2 cellular contexts compared by ENCODE assay signal in genomic region chr21:46027855-46028493, GRCh38.
TF ChIP-seq lines count a peak whose summit lies in the region.

No MANE protein-coding gene starts in this region.

TF ChIP-seq in liver, 16 proteins besides CTCF, POLR2A, EP300 and RAD21 (continued from another document):
- no peak for TF ChIP-seq MAX (IDR thresholded peaks at IDR 0.05)
- no peak for TF ChIP-seq HNF4A (conservative IDR thresholded peaks at IDR 0.05)
- TF ChIP-seq TAF1 (conservative IDR thresholded peaks at IDR 0.05) = no peak
- TF ChIP-seq FOXA2 (IDR thresholded peaks at IDR 0.05) = no peak

TF ChIP-seq in HepG2, 621 proteins besides CTCF, POLR2A, EP300 and RAD21 (continued from another document):
- TF ChIP-seq ZNF318 (CRISPR knock-in tag; IDR thresholded peaks at IDR 0.05) = no peak
- TF ChIP-seq CENPBD1 (CRISPR knock-in tag; IDR thresholded peaks at IDR 0.05; ENCODE audit: borderline replicate concordance, low read depth) = no peak
- no peak for TF ChIP-seq NR2C2 (CRISPR knock-in tag; IDR thresholded peaks at IDR 0.05; ENCODE audit: borderline replicate concordance)
- no peak for TF ChIP-seq HIC2 (CRISPR knock-in tag; IDR thresholded peaks at IDR 0.05; ENCODE audit: low read depth)
- no peak for TF ChIP-seq RAD51 (IDR thresholded peaks at IDR 0.05; ENCODE audit: borderline replicate concordance)
